In genomic region chr12:5773550-5773949, GRCh38 we compare ENCODE assay signal across 23 cellular contexts.
"Had no signal": no experiment of that assay in that cellular context is flagged by ENCODE, and none has a peak within 500 bp of the region (broad histone marks: within the 10 kb centered on the region; RNA-seq: fewer than 3 reads in every experiment).

No MANE protein-coding gene starts in this region.

- H3K9me3 Mint-ChIP-seq: activated CD4-positive, alpha-beta T cell treated with anti-CD3 and anti-CD28 coated beads, Interleukin-2, amount 10 ng/mL, durations not matched to agents 7 days and 5 days; activated CD8-positive, alpha-beta T cell treated with anti-CD3 and anti-CD28 coated beads for 36 hours; activated naive CD8-positive, alpha-beta T cell treated with anti-CD3 and anti-CD28 coated beads, Interleukin-2, amount 50 U/mL, for 24 hours; activated T-helper 1 cell treated with anti-CD3 and anti-CD28 coated beads, Interleukin-12 subunit alpha, Interleukin-12 subunit beta, Interleukin-2, Interleukin-4 antibody, amounts not matched to agents 30 ng/mL and 10 ng/mL and 1 ng/mL, durations not matched to agents 14 hours and 24 hours and 36 hours; memory B cell; nephron; stimulated activated naive CD8-positive, alpha-beta T cell treated with anti-CD3 and anti-CD28 coated beads, Interleukin-15, Interleukin-2, amounts not matched to agents 100 ng/mL and 50 ng/mL, for 24 hours had no signal

- H3K9me3 ChIP-seq: pancreas, right lobe of liver, tibial artery had no signal

- H3K79me2 ChIP-seq: hepatocyte had no signal

- H2AFZ ChIP-seq: hepatocyte had no signal

- ATAC-seq: activated CD8-positive, alpha-beta memory T cell treated with anti-CD3 and anti-CD28 coated beads, Interleukin-2, amount 10 ng/mL, durations not matched to agents 7 days and 5 days; activated CD8-positive, alpha-beta T cell treated with anti-CD3 and anti-CD28 coated beads for 36 hours; activated naive CD8-positive, alpha-beta T cell treated with anti-CD3 and anti-CD28 coated beads, Interleukin-2, amount 50 U/mL, for 24 hours; left colon; pancreas; right lobe of liver; T-helper 17 cell had no signal

- H3K27ac Mint-ChIP-seq: activated CD4-positive, alpha-beta T cell treated with anti-CD3 and anti-CD28 coated beads, Interleukin-2, amount 10 ng/mL, durations not matched to agents 7 days and 5 days; activated CD8-positive, alpha-beta memory T cell treated with anti-CD3 and anti-CD28 coated beads, Interleukin-2, amount 10 ng/mL, durations not matched to agents 7 days and 5 days; activated CD8-positive, alpha-beta T cell treated with anti-CD3 and anti-CD28 coated beads for 36 hours; activated naive CD8-positive, alpha-beta T cell treated with anti-CD3 and anti-CD28 coated beads, Interleukin-2, amount 50 U/mL, for 24 hours; activated T-helper 1 cell treated with anti-CD3 and anti-CD28 coated beads, Interleukin-12 subunit alpha, Interleukin-12 subunit beta, Interleukin-2, Interleukin-4 antibody, amounts not matched to agents 30 ng/mL and 10 ng/mL and 1 ng/mL, durations not matched to agents 14 hours and 24 hours and 36 hours; memory B cell; nephron; stimulated activated naive CD8-positive, alpha-beta T cell treated with anti-CD3 and anti-CD28 coated beads, Interleukin-15, Interleukin-2, amounts not matched to agents 100 ng/mL and 50 ng/mL, for 24 hours; T-helper 17 cell had no signal

- H3K4me2 ChIP-seq: hepatocyte had no signal

- H3K27ac ChIP-seq: hepatocyte, pancreas, right lobe of liver, skin epidermis, tibial artery had no signal

- DNase-seq: activated CD4-positive, alpha-beta T cell treated with anti-CD3 and anti-CD28 coated beads, Interleukin-2, amount 10 ng/mL, durations not matched to agents 7 days and 5 days; activated CD8-positive, alpha-beta memory T cell treated with anti-CD3 and anti-CD28 coated beads, Interleukin-2, amount 10 ng/mL, durations not matched to agents 7 days and 5 days; activated CD8-positive, alpha-beta T cell treated with anti-CD3 and anti-CD28 coated beads for 36 hours; activated gamma-delta T cell; activated naive CD4-positive, alpha-beta T cell treated with anti-CD3 and anti-CD28 coated beads, Interleukin-2, amount 50 U/mL, for 16 hours; activated naive CD8-positive, alpha-beta T cell treated with anti-CD3 and anti-CD28 coated beads, Interleukin-2, amount 50 U/mL, for 24 hours; activated T-cell treated with anti-CD3 and anti-CD28 coated beads for 4 hours; cerebellar nuclear complex; effector CD8-positive, alpha-beta T cell; foreskin melanocyte; glutamatergic neuron; left colon; pancreas; right lobe of liver; stimulated activated CD4-positive, alpha-beta T cell treated with anti-CD3 and anti-CD28 coated beads, Interleukin-1b, Interleukin-23, amount 100 ng/mL, for 48 hours; T-helper 17 cell; tibial artery had no signal

- H3K36me3 ChIP-seq: pancreas, right lobe of liver, tibial artery had no signal

- H3K27me3 ChIP-seq: pancreas, right lobe of liver had no signal

- H3K36me3 Mint-ChIP-seq: activated CD8-positive, alpha-beta memory T cell treated with anti-CD3 and anti-CD28 coated beads, Interleukin-2, amount 10 ng/mL, durations not matched to agents 7 days and 5 days; memory B cell had no signal

- H3K4me3 Mint-ChIP-seq: activated CD4-positive, alpha-beta T cell treated with anti-CD3 and anti-CD28 coated beads, Interleukin-2, amount 10 ng/mL, durations not matched to agents 7 days and 5 days; activated CD8-positive, alpha-beta memory T cell treated with anti-CD3 and anti-CD28 coated beads, Interleukin-2, amount 10 ng/mL, durations not matched to agents 7 days and 5 days; activated CD8-positive, alpha-beta T cell treated with anti-CD3 and anti-CD28 coated beads for 36 hours; activated naive CD8-positive, alpha-beta T cell treated with anti-CD3 and anti-CD28 coated beads, Interleukin-2, amount 50 U/mL, for 24 hours; activated T-helper 1 cell treated with anti-CD3 and anti-CD28 coated beads, Interleukin-12 subunit alpha, Interleukin-12 subunit beta, Interleukin-2, Interleukin-4 antibody, amounts not matched to agents 30 ng/mL and 10 ng/mL and 1 ng/mL, durations not matched to agents 14 hours and 24 hours and 36 hours; memory B cell; nephron; stimulated activated naive CD8-positive, alpha-beta T cell treated with anti-CD3 and anti-CD28 coated beads, Interleukin-15, Interleukin-2, amounts not matched to agents 100 ng/mL and 50 ng/mL, for 24 hours; T-helper 17 cell had no signal

- H3K4me1 ChIP-seq: right lobe of liver had no signal

- H3K4me1 Mint-ChIP-seq: activated CD4-positive, alpha-beta T cell treated with anti-CD3 and anti-CD28 coated beads, Interleukin-2, amount 10 ng/mL, durations not matched to agents 7 days and 5 days; activated CD8-positive, alpha-beta memory T cell treated with anti-CD3 and anti-CD28 coated beads, Interleukin-2, amount 10 ng/mL, durations not matched to agents 7 days and 5 days; activated naive CD8-positive, alpha-beta T cell treated with anti-CD3 and anti-CD28 coated beads, Interleukin-2, amount 50 U/mL, for 24 hours; memory B cell; T-helper 17 cell had no signal

- H3K4me3 ChIP-seq: hepatocyte, pancreas, right lobe of liver, skin epidermis, tibial artery had no signal
